18 cellular contexts compared by ENCODE assay signal in the genomic region with DNA sequence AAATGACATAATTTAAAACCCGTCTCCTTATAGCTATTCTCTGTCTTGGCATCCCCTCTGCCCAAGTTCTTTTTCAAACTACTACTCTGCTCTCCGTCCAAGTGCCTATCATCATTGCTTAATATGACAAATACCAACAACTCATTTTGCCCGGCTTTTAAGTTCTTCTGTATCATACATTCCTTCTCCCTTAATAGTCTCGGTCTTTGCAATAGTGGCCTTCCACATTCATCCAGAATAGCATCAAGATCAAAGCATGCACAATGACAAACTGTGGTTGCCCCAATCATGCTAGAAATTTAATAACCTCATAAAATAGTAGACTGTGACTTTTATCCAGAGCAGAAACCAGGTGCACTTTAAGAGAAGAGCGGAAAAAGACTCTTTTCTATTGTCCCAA.
DNase-seq lines count a peak whose midpoint lies in the region; TF ChIP-seq lines count a peak whose summit lies in the region.
"Had no signal": no experiment of that assay in that cellular context is flagged by ENCODE, and none has a peak within 500 bp of the region (broad histone marks: within the 10 kb centered on the region; RNA-seq: fewer than 3 reads in every experiment).

No MANE protein-coding gene starts in this region.

- H3F3A ChIP-seq in GM23248 (ENCODE audit: insufficient read depth): no peaks in the 10 kb centered on the region

- H3K4me3 ChIP-seq in GM23248 (no peak overlapping the region), epithelial cell of esophagus (ENCODE audit: low read length) (no peak overlapping the region)
- H3K4me3 ChIP-seq: SJSA1 had no signal

- no peak overlapping the region for H2AFZ ChIP-seq in GM23248

- no peak overlapping the region for H3K4me2 ChIP-seq in GM23248 (ENCODE audit: unreplicated experiment)

- H3K9me2 ChIP-seq in GM23248 (ENCODE audit: insufficient read depth): no peaks in the 10 kb centered on the region

- no peak overlapping the region for H3K9ac ChIP-seq in GM23248

- in situ Hi-C loops in GM23248 (cut with MboI): no loop called here

- no peaks in the 10 kb centered on the region for H3K79me2 ChIP-seq in GM23248 (ENCODE audit: insufficient read depth)

- H4K20me1 ChIP-seq in GM23248 (ENCODE audit: insufficient read depth): no peaks in the 10 kb centered on the region

- TF ChIP-seq CTCF in epithelial cell of esophagus (IDR thresholded peaks at IDR 0.05; ENCODE audit: insufficient read depth, low read depth, low read length, missing control alignments): no peak

- WGBS in GM23248 (ENCODE audit: low coverage in 1 of 2, low lambda C conversion rate in 2 of 2, missing lambda C conversion rate in 2 of 2), 2 experiments: 50 to 52% methylated on average over 5 of the region's 5 CpGs

- DNase-seq in GM23248 (peak; percentile 60), RKO (ENCODE audit: low spot score) (peak; percentile 6), epithelial cell of esophagus (ENCODE audit: low read depth) (peak; percentile 7), mesenteric fat pad (ENCODE audit: low spot score) (no peak), SHP77 treated with DMSO at 0.1 percent for 48 hours (lab: John Stamatoyannopoulos, UW) (no peak)
- DNase-seq in activated CD4-positive, CD25-positive, alpha-beta regulatory T cell treated with anti-CD3 and anti-CD28 coated beads, Interleukin-2, amount 50 U/mL, for 72 hours: no peak
- DNase-seq in activated CD4-positive, CD25-positive, alpha-beta regulatory T cell (lab: John Stamatoyannopoulos, UW): no peak
- DNase-seq: DMS153, GOT3, NCI-H1092 treated with DMSO at 0.1 percent for 48 hours, NCI-H1436 treated with DMSO at 0.1 percent for 48 hours, NCI-H187 treated with DMSO at 0.1 percent for 48 hours, NCI-H446, NCI-H524 treated with DMSO at 0.1 percent for 48 hours, NCI-H774, PC-3, T-cell had no signal

- H3K9me3 ChIP-seq in GM23248 (ENCODE audit: low read depth): no peaks in the 10 kb centered on the region
- H3K9me3 ChIP-seq: SJSA1 had no signal

- H3K27me3 ChIP-seq in GM23248 (replicated peaks; ENCODE audit: insufficient read depth): no peaks in the 10 kb centered on the region
- H3K27me3 ChIP-seq: SJSA1 had no signal

- H3K36me3 ChIP-seq in GM23248 (ENCODE audit: low read depth): no peaks in the 10 kb centered on the region
- H3K36me3 ChIP-seq: SJSA1 had no signal

- H3K27ac ChIP-seq in GM23248: no peak overlapping the region
- H3K27ac ChIP-seq: SJSA1 had no signal

- H3K4me1 ChIP-seq in GM23248 (ENCODE audit: insufficient read depth): no peaks in the 10 kb centered on the region; the same call in 1 of the 2 replicates
- H3K4me1 ChIP-seq: SJSA1 had no signal

Comparison
In these comparisons a context has a peak if more than half of its experiments do, and no peak if none do; other contexts are left out.
1. DNase-seq: peak in GM23248 (single experiment), RKO (single experiment) and epithelial cell of esophagus (single experiment); none in activated CD4-positive, CD25-positive, alpha-beta regulatory T cell treated with anti-CD3 and anti-CD28 coated beads, Interleukin-2, amount 50 U/mL, for 72 hours (single experiment), mesenteric fat pad (single experiment), SHP77 treated with DMSO at 0.1 percent for 48 hours (single experiment) and activated CD4-positive, CD25-positive, alpha-beta regulatory T cell (0 of 4).